Comparison of ENCODE assay signal across 1 cellular context in the genomic region with DNA sequence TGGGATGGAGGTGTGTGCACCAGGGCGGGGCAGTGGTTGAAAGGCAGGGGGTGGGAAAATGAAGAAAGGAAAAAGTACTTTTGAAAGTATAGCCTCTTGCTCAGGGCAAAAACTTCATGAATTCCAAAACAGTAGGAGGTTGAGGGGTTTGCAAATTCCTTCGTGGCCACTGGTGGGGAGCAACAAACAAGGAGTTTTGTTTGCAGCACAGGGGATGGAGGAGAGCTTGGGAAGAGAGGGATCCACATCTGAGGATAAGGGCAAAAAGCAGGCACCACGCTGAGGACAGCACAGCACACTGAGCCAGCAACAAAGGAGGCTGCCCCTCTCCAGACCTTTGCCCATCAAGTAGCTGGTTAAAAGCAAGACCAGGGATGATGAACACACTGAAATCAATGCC.
TF ChIP-seq lines count a peak whose summit lies in the region.

No MANE protein-coding gene starts in this region.

TF ChIP-seq in H1, 55 proteins besides CTCF, POLR2A, EP300 and RAD21:
- TF ChIP-seq POU5F1 (IDR thresholded peaks at IDR 0.05; ENCODE audit: low read depth, low read length) (no peak), CBX8 (IDR thresholded peaks at IDR 0.05; ENCODE audit: borderline replicate concordance, low read depth, low read length) (no peak), EGR1 (IDR thresholded peaks at IDR 0.05; ENCODE audit: borderline replicate concordance, low read depth, low read length) (no peak), ATF3 (IDR thresholded peaks at IDR 0.05; ENCODE audit: insufficient read depth, low read depth, low read length) (no peak), KDM5A (IDR thresholded peaks at IDR 0.05; ENCODE audit: low read length) (no peak), TAF7 (optimal IDR thresholded peaks at IDR 0.05; ENCODE audit: borderline replicate concordance, low read depth, low read length) (no peak), YY1 (IDR thresholded peaks at IDR 0.05; ENCODE audit: low read depth, low read length) (peak; percentile 68), SRF (IDR thresholded peaks at IDR 0.05; ENCODE audit: low read depth, low read length) (no peak), CHD7 (IDR thresholded peaks at IDR 0.05; ENCODE audit: insufficient replicate concordance, low read length) (peak; percentile 49), POLR2AphosphoS5 (IDR thresholded peaks at IDR 0.05; ENCODE audit: low read depth, low read length) (no peak), JUN (IDR thresholded peaks at IDR 0.05; ENCODE audit: low read depth, low read length) (no peak), SUZ12 (IDR thresholded peaks at IDR 0.05; ENCODE audit: low read length) (no peak), RFX5 (IDR thresholded peaks at IDR 0.05; ENCODE audit: borderline replicate concordance, low read depth, low read length) (no peak), BRCA1 (IDR thresholded peaks at IDR 0.05; ENCODE audit: low read depth, low read length) (no peak), HDAC2 (IDR thresholded peaks at IDR 0.05; ENCODE audit: borderline replicate concordance in 1 of 2, low read depth in 2 of 2, low read length in 2 of 2) (peak; percentile 47 to 97; a peak in 3 of 4 replicates), RXRA (IDR thresholded peaks at IDR 0.05; ENCODE audit: insufficient read depth, low read depth, low read length) (no peak), RNF2 (IDR thresholded peaks at IDR 0.05; ENCODE audit: borderline replicate concordance, low read depth, low read length, missing control alignments, poor library complexity, severe bottlenecking) (no peak), CTBP2 (IDR thresholded peaks at IDR 0.05; ENCODE audit: borderline replicate concordance, insufficient read depth, insufficient read length, low read length) (peak; percentile 73), E2F6 (IDR thresholded peaks at IDR 0.05) (no peak), KDM1A (IDR thresholded peaks at IDR 0.05; ENCODE audit: borderline replicate concordance, low read length) (no peak), ASH2L (IDR thresholded peaks at IDR 0.05; ENCODE audit: low read length) (peak; percentile 54), TAF1 (IDR thresholded peaks at IDR 0.05; ENCODE audit: low read depth, low read length) (no peak), TEAD4 (IDR thresholded peaks at IDR 0.05; ENCODE audit: low read depth, low read length) (peak; percentile 84), RBBP5 (IDR thresholded peaks at IDR 0.05; ENCODE audit: borderline replicate concordance, low read depth, low read length) (0 out of 2 replicates have a peak, but pooled peaks have one; percentile 25), CREB1 (IDR thresholded peaks at IDR 0.05) (no peak), BCL11A (IDR thresholded peaks at IDR 0.05; ENCODE audit: low read depth in 2 of 2, low read length in 2 of 2) (no peak)
- TF ChIP-seq, protein P1, sequence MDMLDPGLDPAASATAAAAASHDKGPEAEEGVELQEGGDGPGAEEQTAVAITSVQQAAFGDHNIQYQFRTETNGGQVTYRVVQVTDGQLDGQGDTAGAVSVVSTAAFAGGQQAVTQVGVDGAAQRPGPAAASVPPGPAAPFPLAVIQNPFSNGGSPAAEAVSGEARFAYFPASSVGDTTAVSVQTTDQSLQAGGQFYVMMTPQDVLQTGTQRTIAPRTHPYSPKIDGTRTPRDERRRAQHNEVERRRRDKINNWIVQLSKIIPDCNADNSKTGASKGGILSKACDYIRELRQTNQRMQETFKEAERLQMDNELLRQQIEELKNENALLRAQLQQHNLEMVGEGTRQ (IDR thresholded peaks at IDR 0.05; ENCODE audit: low read length), result no peak
- TF ChIP-seq, protein P2, sequence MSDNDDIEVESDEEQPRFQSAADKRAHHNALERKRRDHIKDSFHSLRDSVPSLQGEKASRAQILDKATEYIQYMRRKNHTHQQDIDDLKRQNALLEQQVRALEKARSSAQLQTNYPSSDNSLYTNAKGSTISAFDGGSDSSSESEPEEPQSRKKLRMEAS (IDR thresholded peaks at IDR 0.05), result peak; percentile 45; the same call in 1 of the 2 replicates
TF ChIP-seq in H1: peak in this region for 8.
